In genomic region chr7:135692055-135692454, GRCh38 we compare ENCODE assay signal across 21 cellular contexts. TPM values are rescaled to one million over a fixed set of nuclear protein-coding genes. Genes with fewer than 3 reads are reported as not detected.
"Had no signal": no experiment of that assay in that cellular context is flagged by ENCODE, and none has a peak within 500 bp of the region (broad histone marks: within the 10 kb centered on the region; RNA-seq: fewer than 3 reads in every experiment).

No MANE protein-coding gene starts in this region.

- DNase-seq: activated CD4-positive, alpha-beta T cell treated with anti-CD3 and anti-CD28 coated beads, Interleukin-2, amount 50 U/mL, for 48 hours; activated CD8-positive, alpha-beta memory T cell treated with anti-CD3 and anti-CD28 coated beads, Interleukin-2, amount 10 ng/mL, durations not matched to agents 7 days and 5 days; activated naive CD4-positive, alpha-beta T cell treated with anti-CD3 and anti-CD28 coated beads, Interleukin-2, amount 50 U/mL, for 16 hours; activated T-cell treated with anti-CD3 and anti-CD28 coated beads, Interleukin-2, amount 50 U/mL, for 1 hour; body of pancreas; effector CD4-positive, alpha-beta T cell; foreskin keratinocyte; head of caudate nucleus; immature natural killer cell; left cardiac atrium; naive thymus-derived CD8-positive, alpha-beta T cell; T-helper 1 cell; T1000; WERI-Rb-1 had no signal

- H2AFZ ChIP-seq: parathyroid adenoma had no signal

- H3K79me2 ChIP-seq: parathyroid adenoma had no signal

- H3K36me3 ChIP-seq: WERI-Rb-1 had no signal

- H3K4me1 ChIP-seq: body of pancreas, parathyroid adenoma had no signal

- ATAC-seq: activated CD8-positive, alpha-beta memory T cell treated with anti-CD3 and anti-CD28 coated beads, Interleukin-2, amount 10 ng/mL, durations not matched to agents 7 days and 5 days; body of pancreas; foreskin keratinocyte; left cardiac atrium; naive thymus-derived CD8-positive, alpha-beta T cell; stimulated activated memory B cell treated with anti-CD40 and anti-IgM and Interleukin-4, amounts not matched to agents 10 μg/mL and 1 μg/mL and 100 μg/mL, for 72 hours had no signal

- H3K9me3 ChIP-seq: body of pancreas had no signal

- H3K4me3 ChIP-seq: body of pancreas, coronary artery, lung had no signal

- H3K27ac ChIP-seq: body of pancreas, coronary artery, foreskin keratinocyte, parathyroid adenoma, WERI-Rb-1 had no signal

- H3K27me3 ChIP-seq: body of pancreas, foreskin keratinocyte had no signal

- H3K9ac ChIP-seq: parathyroid adenoma had no signal

RNA-seq across cellular contexts. Expression of gene SLC13A4, which starts 35.9 kb away (rescaled TPM):
- total RNA-seq: activated CD8-positive, alpha-beta memory T cell treated with anti-CD3 and anti-CD28 coated beads, Interleukin-2, amount 10 ng/mL, durations not matched to agents 7 days and 5 days; activated T-helper 2 cell treated with anti-CD3 and anti-CD28 coated beads, Interferon-gamma antibody, Interleukin-2, Interleukin-4, amounts not matched to agents 10 μg/mL and 5 μg/mL and 100 μg/mL, durations not matched to agents 14 hours and 24 hours and 36 hours; body of pancreas; left cardiac atrium; mononuclear cell; naive thymus-derived CD8-positive, alpha-beta T cell; renal cortical epithelial cell had no signal
- polyA plus RNA-seq: foreskin keratinocyte, immature natural killer cell had no signal

RNA-seq across cellular contexts. Expression of gene FAM180A, which starts 56.6 kb away (rescaled TPM):
- total RNA-seq: activated CD8-positive, alpha-beta memory T cell treated with anti-CD3 and anti-CD28 coated beads, Interleukin-2, amount 10 ng/mL, durations not matched to agents 7 days and 5 days; activated T-helper 2 cell treated with anti-CD3 and anti-CD28 coated beads, Interferon-gamma antibody, Interleukin-2, Interleukin-4, amounts not matched to agents 10 μg/mL and 5 μg/mL and 100 μg/mL, durations not matched to agents 14 hours and 24 hours and 36 hours; mononuclear cell; naive thymus-derived CD8-positive, alpha-beta T cell; renal cortical epithelial cell had no signal
- polyA plus RNA-seq: immature natural killer cell; naive thymus-derived CD8-positive, alpha-beta T cell had no signal
